In genomic region chr1:68497358-68497698, GRCh38 we compare ENCODE assay signal across 8 cellular contexts. TPM values are rescaled to one million over a fixed set of nuclear protein-coding genes. Genes with fewer than 3 reads are reported as not detected.
DNase-seq lines count a peak whose midpoint lies in the region; ATAC-seq and TF ChIP-seq lines count a peak whose summit lies in the region.

No MANE protein-coding gene starts in this region.

- H3K27me3 ChIP-seq in mononuclear cell (ENCODE audit: insufficient read depth, low read length), result no peaks in the 10 kb centered on the region

- DNase-seq in astrocyte of the spinal cord (ENCODE audit: low read depth, low spot score) (no peak), inferior parietal cortex (ENCODE audit: extremely low spot score) (no peak), COLO668 (lab: John Stamatoyannopoulos, UW; ENCODE audit: unreplicated experiment) (no peak), NCI-H82 treated with DMSO at 0.1 percent for 48 hours (lab: John Stamatoyannopoulos, UW; ENCODE audit: unreplicated experiment) (no peak), NCI-H1048 (lab: John Stamatoyannopoulos, UW) (no peak)

- ATAC-seq in GM19372 (IDR thresholded peaks at IDR 0.05; ENCODE audit: low read depth, unreplicated experiment) (peak; percentile 12), HG03135 (IDR thresholded peaks at IDR 0.05; ENCODE audit: unreplicated experiment) (peak; percentile 9)

- H3K4me3 ChIP-seq in astrocyte of the spinal cord (ENCODE audit: low read depth, low read length) (peak overlapping the region; percentile 85), mononuclear cell (ENCODE audit: low read length) (peak overlapping the region; percentile 70)

- H3K4me1 ChIP-seq in mononuclear cell (ENCODE audit: insufficient read depth, low read length), result peaks cover 19% of the 10 kb centered on the region

- H3K9me3 ChIP-seq in mononuclear cell (ENCODE audit: low read depth, low read length), result no peaks in the 10 kb centered on the region

- in situ Hi-C loops in astrocyte of the spinal cord (cut with HindIII; ENCODE audit: low sequenced_read_pairs), result no loop called here

- TF ChIP-seq CTCF in astrocyte of the spinal cord (IDR thresholded peaks at IDR 0.05; ENCODE audit: low read depth, low read length), result no peak

RNA-seq across cellular contexts. Expression of gene DEPDC1, which starts 0.4 kb away (rescaled TPM):
- total RNA-seq in mononuclear cell, result 0.10 TPM

RNA-seq across cellular contexts. Expression of gene RPE65, which starts 47.6 kb away (rescaled TPM):
- 0.10 TPM for total RNA-seq in mononuclear cell
